9 cellular contexts compared by ENCODE assay signal in the genomic region with DNA sequence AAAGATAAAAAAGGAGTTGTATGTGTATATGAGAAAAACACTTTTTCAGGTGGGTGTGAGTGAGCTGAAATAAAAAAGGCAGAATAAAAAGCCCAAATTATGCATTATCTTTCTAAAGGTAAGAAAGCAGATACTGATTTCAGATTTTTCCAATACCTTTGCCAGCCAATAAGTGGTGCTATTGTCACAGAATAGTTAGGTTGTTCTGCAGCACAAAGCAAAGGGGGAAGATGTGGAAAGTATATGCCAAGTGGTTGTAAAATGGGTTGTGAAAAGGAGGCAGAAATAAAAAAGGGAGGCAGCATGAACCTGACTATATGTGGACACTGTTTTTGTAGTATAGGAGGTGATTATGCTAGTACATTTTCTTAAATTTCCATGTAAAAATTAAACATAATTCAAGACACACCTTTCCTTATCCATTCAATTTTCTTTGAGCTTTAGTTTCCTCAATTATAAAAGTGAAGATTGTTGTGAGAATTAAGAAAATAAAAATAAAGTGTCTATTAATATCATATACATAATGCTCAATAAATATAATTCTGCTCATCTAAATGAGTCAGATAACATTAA.
DNase-seq lines count a peak whose midpoint lies in the region; ATAC-seq and TF ChIP-seq lines count a peak whose summit lies in the region.
"Had no signal": no experiment of that assay in that cellular context is flagged by ENCODE, and none has a peak within 500 bp of the region (broad histone marks: within the 10 kb centered on the region; RNA-seq: fewer than 3 reads in every experiment).

No MANE protein-coding gene starts in this region.

- peak; percentile 23 for DNase-seq in GM10248 (ENCODE audit: extremely low spot score)
- DNase-seq in Karpas-422 = peak; percentile 73
- DNase-seq in Peyer's patch = no peak
- no peak for DNase-seq in endodermal cell

- H3K36me3 Mint-ChIP-seq in endodermal cell (ENCODE audit: low read depth) = no peaks in the 10 kb centered on the region

- H3K79me2 ChIP-seq in Karpas-422 (ENCODE audit: low read length) = peaks cover 62% of the 10 kb centered on the region
- no peaks in the 10 kb centered on the region for H3K79me2 ChIP-seq in neural cell (replicated peaks; ENCODE audit: insufficient read depth, low read length)

- no peak overlapping the region for H3K4me3 ChIP-seq in Karpas-422 (ENCODE audit: low read length)
- H3K4me3 ChIP-seq in Peyer's patch = no peak overlapping the region
- H3K4me3 ChIP-seq in endodermal cell (ENCODE audit: low read length) = no peak overlapping the region
- no peak overlapping the region for H3K4me3 ChIP-seq in neural cell (ENCODE audit: low read length)

- no peaks in the 10 kb centered on the region for H3K4me1 Mint-ChIP-seq in endodermal cell
- H3K4me1 Mint-ChIP-seq: central memory CD8-positive, alpha-beta T cell had no signal

- H3K9me3 ChIP-seq in Karpas-422 (ENCODE audit: low read length) (no peaks in the 10 kb centered on the region), Peyer's patch (no peaks in the 10 kb centered on the region), endodermal cell (ENCODE audit: control insufficient read depth, low read length) (no peaks in the 10 kb centered on the region), neural cell (ENCODE audit: low read length) (no peaks in the 10 kb centered on the region)

- ATAC-seq in HG02970 (IDR thresholded peaks at IDR 0.05; ENCODE audit: low FRiP score, unreplicated experiment) = no peak
- ATAC-seq in HG02610 (IDR thresholded peaks at IDR 0.05; ENCODE audit: unreplicated experiment) = no peak

- no peak overlapping the region for H3K27ac Mint-ChIP-seq in endodermal cell

- H3K36me3 ChIP-seq in Karpas-422 (ENCODE audit: insufficient read depth, low read length) (no peaks in the 10 kb centered on the region), Peyer's patch (no peaks in the 10 kb centered on the region), endodermal cell (ENCODE audit: control insufficient read depth, insufficient read depth, low read length) (no peaks in the 10 kb centered on the region), neural cell (ENCODE audit: insufficient read depth, low read length) (no peaks in the 10 kb centered on the region)

- H3K9ac ChIP-seq in Karpas-422 (ENCODE audit: low read length) (no peak overlapping the region), endodermal cell (ENCODE audit: extremely low read depth, low read length, poor library complexity, severe bottlenecking) (no peak overlapping the region), neural cell (ENCODE audit: low read length) (no peak overlapping the region)

- TF ChIP-seq POLR2A in Peyer's patch (IDR thresholded peaks at IDR 0.05) = no peak

- H3K4me2 ChIP-seq in Karpas-422 (ENCODE audit: low read depth, low read length, poor library complexity, severe bottlenecking) = no peak overlapping the region
- H3K4me2 ChIP-seq in neural cell (ENCODE audit: low read length) = no peak overlapping the region

- H3K9me3 Mint-ChIP-seq in endodermal cell = no peaks in the 10 kb centered on the region
- H3K9me3 Mint-ChIP-seq: central memory CD8-positive, alpha-beta T cell had no signal

- TF ChIP-seq RAD21 in neural cell (conservative IDR thresholded peaks at IDR 0.05) = peak; percentile 92

- TF ChIP-seq CTCF in 22Rv1 (IDR thresholded peaks at IDR 0.05) = peak; percentile 79
- TF ChIP-seq CTCF in GM10248 (IDR thresholded peaks at IDR 0.05; ENCODE audit: control extremely low read depth, extremely low read depth, low read depth, missing control alignments) = peak; percentile 59
- peak in 4 of 6 experiments; percentile 41 to 86 (median 84) for TF ChIP-seq CTCF in Peyer's patch (IDR thresholded peaks at IDR 0.05)
- TF ChIP-seq CTCF in endodermal cell (conservative IDR thresholded peaks at IDR 0.05) = peak; percentile 88
- TF ChIP-seq CTCF in neural cell (IDR thresholded peaks at IDR 0.05; ENCODE audit: poor library complexity, severe bottlenecking) = peak; percentile 89

- H3F3A ChIP-seq in neural cell (ENCODE audit: insufficient read depth, low read length, poor library complexity, severe bottlenecking) = no peaks in the 10 kb centered on the region

- H4K20me1 ChIP-seq in Karpas-422 (ENCODE audit: insufficient read depth, low read depth, low read length) (no peaks in the 10 kb centered on the region), neural cell (ENCODE audit: insufficient read depth) (no peaks in the 10 kb centered on the region)

- no peak overlapping the region for H3K4me3 Mint-ChIP-seq in endodermal cell
- H3K4me3 Mint-ChIP-seq: central memory CD8-positive, alpha-beta T cell had no signal

- TF ChIP-seq EP300 in neural cell (conservative IDR thresholded peaks at IDR 0.05; ENCODE audit: poor library complexity, severe bottlenecking) = no peak

- H3K4me1 ChIP-seq in Karpas-422 (ENCODE audit: low read length) (no peaks in the 10 kb centered on the region), Peyer's patch (peaks cover 0 to 11% (median 0%) of the 10 kb centered on the region in 4 donors), endodermal cell (ENCODE audit: control insufficient read depth, insufficient read depth, low read length) (no peaks in the 10 kb centered on the region)

- no peaks in the 10 kb centered on the region for H3K9me2 ChIP-seq in Karpas-422 (replicated peaks; ENCODE audit: insufficient read depth, low read length)
- no peaks in the 10 kb centered on the region for H3K9me2 ChIP-seq in neural cell (ENCODE audit: insufficient read depth, low read length)

- H3K27me3 ChIP-seq in Karpas-422 (ENCODE audit: low read length) (no peaks in the 10 kb centered on the region), Peyer's patch (no peaks in the 10 kb centered on the region), endodermal cell (ENCODE audit: control insufficient read depth, insufficient read depth, low read length, poor library complexity, severe bottlenecking) (no peaks in the 10 kb centered on the region), neural cell (ENCODE audit: insufficient read depth, low read depth, low read length) (no peaks in the 10 kb centered on the region)

- POLR2A ChIA-PET in GM10248 (lab: Yijun Ruan, JAX) = no interaction called here

- no peaks in the 10 kb centered on the region for H3K27me3 Mint-ChIP-seq in endodermal cell (ENCODE audit: insufficient read depth)
- H3K27me3 Mint-ChIP-seq: central memory CD8-positive, alpha-beta T cell had no signal

- H3K27ac ChIP-seq in 22Rv1 (no peak overlapping the region), Karpas-422 (ENCODE audit: low read length) (no peak overlapping the region), Peyer's patch (no peak overlapping the region), endodermal cell (ENCODE audit: low read depth, low read length) (no peak overlapping the region), neural cell (ENCODE audit: low read length) (no peak overlapping the region)

- H2AFZ ChIP-seq in Karpas-422 (ENCODE audit: low read length) (no peak overlapping the region), neural cell (ENCODE audit: low read depth, low read length) (no peak overlapping the region)

- CTCF ChIA-PET in GM10248 (lab: Yijun Ruan, JAX) = interaction anchor here (0.6 to 6.9 kb wide), 23 partner anchors 9 to 1093 kb away, joined by 3 to 52 read pairs (median 3); a partner anchor contains a TSS

TF ChIP-seq in neural cell, 6 proteins besides CTCF, POLR2A, EP300 and RAD21:
- TF ChIP-seq SMC3 (conservative IDR thresholded peaks at IDR 0.05; ENCODE audit: poor library complexity) (peak; percentile 90), MXI1 (conservative IDR thresholded peaks at IDR 0.05; ENCODE audit: poor library complexity, severe bottlenecking) (no peak), TAF1 (IDR thresholded peaks at IDR 0.05; ENCODE audit: low read depth) (no peak)

Comparison
In these comparisons a context has a peak if more than half of its experiments do, and no peak if none do; other contexts are left out.
1. DNase-seq: peak in GM10248 (single experiment) and Karpas-422 (single experiment); none in Peyer's patch (0 of 3) and endodermal cell (single experiment).
2. Peak in every context shown above with its lines, with median percentiles within 50 percentile points of each other: CTCF ChIP-seq.